ENCODE assay signal across 8 cellular contexts in genomic region chrX:119853449-119853848, GRCh38. TPM values are rescaled to one million over a fixed set of nuclear protein-coding genes. Genes with fewer than 3 reads are reported as not detected.
DNase-seq lines count a peak whose midpoint lies in the region; ATAC-seq, FAIRE-seq and TF ChIP-seq lines count a peak whose summit lies in the region.

No MANE protein-coding gene starts in this region.

- H3K4me2 ChIP-seq in A549, result peak overlapping the region; percentile 78

- H3K27me3 Mint-ChIP-seq in HFFc6 (ENCODE audit: insufficient read depth) (peaks cover 4% of the 10 kb centered on the region; the same call in 1 of the 2 replicates), MCF 10A (ENCODE audit: insufficient read depth, unreplicated experiment) (no peaks in the 10 kb centered on the region)

- H3K27ac Mint-ChIP-seq in HFFc6, result peak overlapping the region; percentile 86
- peak overlapping the region; percentile 98 for H3K27ac Mint-ChIP-seq in MCF 10A (ENCODE audit: low read depth, unreplicated experiment)

- TF ChIP-seq POLR2A in A549 (IDR thresholded peaks at IDR 0.05; ENCODE audit: low read length) (no peak), GM12892 (IDR thresholded peaks at IDR 0.05; ENCODE audit: low read depth, low read length) (no peak)

- H3K4me3 Mint-ChIP-seq in HFFc6 (peak overlapping the region; percentile 99), MCF 10A (ENCODE audit: unreplicated experiment) (peak overlapping the region; percentile 97)

- H3K4me1 ChIP-seq in A549 (no peaks in the 10 kb centered on the region), mesodermal cell (ENCODE audit: control insufficient read depth, insufficient read depth, low read length, poor library complexity, severe bottlenecking) (no peaks in the 10 kb centered on the region)

- BruUV-seq in MCF 10A (replicated peaks; lab: Mats Ljungman, UMichigan), result no TSS peak

- CTCF ChIA-PET in A549 (lab: Yijun Ruan, JAX) (interaction anchor here (0.7 to 1.5 kb wide), 3 partner anchors 17 to 100 kb away, joined by 3 to 10 read pairs (median 3); no protein-coding TSS in a partner anchor), MCF 10A (lab: Yijun Ruan, JAX) (interaction anchor here (0.6 to 0.8 kb wide), 2 partner anchors 25 to 65 kb away, joined by 3 read pairs; no protein-coding TSS in a partner anchor)

- H3K4me1 Mint-ChIP-seq in HFFc6 (ENCODE audit: low read depth) (peaks cover 14% of the 10 kb centered on the region), MCF 10A (ENCODE audit: insufficient read depth, unreplicated experiment) (no peaks in the 10 kb centered on the region)

- DNase-seq in A549 (ENCODE audit: low read depth in 1 of 2, low spot score in 1 of 2), result no peak
- no peak for DNase-seq in HFFc6
- DNase-seq in MCF 10A (ENCODE audit: unreplicated experiment), result peak; percentile 1
- DNase-seq in retina, result no peak
- DNase-seq in activated CD4-positive, CD25-positive, alpha-beta regulatory T cell treated with anti-CD3 and anti-CD28 coated beads, Interleukin-2, amount 50 U/mL, for 72 hours, result no peak
- DNase-seq in GM12892 (ENCODE audit: insufficient read length), result no peak

- peaks cover 22% of the 10 kb centered on the region for H3K36me3 ChIP-seq in mesodermal cell (ENCODE audit: control insufficient read depth, insufficient read depth, low read length)

- H3K9me3 ChIP-seq in A549 (no peaks in the 10 kb centered on the region), mesodermal cell (ENCODE audit: control insufficient read depth, low read length) (no peaks in the 10 kb centered on the region)

- FAIRE-seq in A549 (lab: Jason Lieb, UNC) (no peak), GM12892 (lab: Jason Lieb, UNC) (no peak)

- peak overlapping the region; percentile 65 to 77 for H3K27ac ChIP-seq in A549
- H3K27ac ChIP-seq in mesodermal cell (ENCODE audit: low read depth, low read length, severe bottlenecking), result no peak overlapping the region

- TF ChIP-seq EP300 in A549 (IDR thresholded peaks at IDR 0.05), result no peak

- H3K36me3 Mint-ChIP-seq in HFFc6 (ENCODE audit: low read depth) (no peaks in the 10 kb centered on the region), MCF 10A (ENCODE audit: insufficient read depth, unreplicated experiment) (peaks cover 24% of the 10 kb centered on the region)

- ATAC-seq in A549 (no peak), HG03460 (IDR thresholded peaks at IDR 0.05; ENCODE audit: unreplicated experiment) (no peak)

- POLR2A ChIA-PET in A549 (lab: Yijun Ruan, JAX) (interaction anchor here (0.5 to 2.5 kb wide), 10 partner anchors 8 to 385 kb away, joined by 3 to 40 read pairs (median 4); partner anchors contain the start of genes NDUFA1, RNF113A, RPL39 and SLC25A5), MCF 10A (lab: Yijun Ruan, JAX) (interaction anchor here (0.5 to 4.0 kb wide), 13 partner anchors 8 to 385 kb away, joined by 3 to 74 read pairs (median 4); partner anchors contain the start of genes NDUFA1, NKRF, RNF113A and RPL39)

- intact Hi-C loops in MCF 10A (cut with micrococcal nuclease), result no loop called here

- no peak for TF ChIP-seq RAD21 in A549 (conservative IDR thresholded peaks at IDR 0.05 in 1 of 2, IDR thresholded peaks at IDR 0.05 in 1 of 2)

- WGBS in A549 (ENCODE audit: missing lambda C conversion rate), result 39% methylated on average over 10 of the region's 10 CpGs
- WGBS in mesodermal cell (ENCODE audit: insufficient coverage in 2 of 2), 2 experiments, result no CpG with 5 or more reads among the region's 10 CpGs

- H3K9me3 Mint-ChIP-seq in HFFc6 (no peaks in the 10 kb centered on the region), MCF 10A (ENCODE audit: unreplicated experiment) (no peaks in the 10 kb centered on the region)

- H3K4me3 ChIP-seq in A549, result peak overlapping the region; percentile 45
- peak overlapping the region; percentile 24 for H3K4me3 ChIP-seq in mesodermal cell (ENCODE audit: extremely low read depth, insufficient read depth, low read length, poor library complexity, severe bottlenecking)

- no peak for TF ChIP-seq CTCF in A549 (IDR thresholded peaks at IDR 0.05)
- no peak for TF ChIP-seq CTCF in HFFc6 (IDR thresholded peaks at IDR 0.05)
- TF ChIP-seq CTCF in MCF 10A (IDR thresholded peaks at IDR 0.05; ENCODE audit: unreplicated experiment), result no peak

TF ChIP-seq in A549, 52 proteins besides CTCF, POLR2A, EP300 and RAD21 (continues in another document):
- no peak for TF ChIP-seq FOSL2 (IDR thresholded peaks at IDR 0.05)
- no peak for TF ChIP-seq FOSL2 (CRISPR knock-in tag; IDR thresholded peaks at IDR 0.05)
- TF ChIP-seq JUNB (IDR thresholded peaks at IDR 0.05), result no peak
- no peak for TF ChIP-seq CHD4 (IDR thresholded peaks at IDR 0.05; ENCODE audit: borderline replicate concordance)
- no peak for TF ChIP-seq SREBF2 (IDR thresholded peaks at IDR 0.05)
- no peak for TF ChIP-seq PBX3 (IDR thresholded peaks at IDR 0.05)
- no peak for TF ChIP-seq RARB (CRISPR knock-in tag; IDR thresholded peaks at IDR 0.05)
- TF ChIP-seq HOXB5 (CRISPR knock-in tag; IDR thresholded peaks at IDR 0.05), result no peak
- TF ChIP-seq E2F6 (IDR thresholded peaks at IDR 0.05; ENCODE audit: borderline replicate concordance, low read depth), result no peak
- no peak for TF ChIP-seq HOXB13 (CRISPR knock-in tag; IDR thresholded peaks at IDR 0.05; ENCODE audit: low read depth)
- no peak for TF ChIP-seq CHD2 (IDR thresholded peaks at IDR 0.05; ENCODE audit: low read length, partially characterized antibody)

RNA-seq across cellular contexts. Expression of gene UPF3B, which starts 0.7 kb away (rescaled TPM):
- 14.3 and 27.6 TPM in 2 replicates for polyA plus RNA-seq in A549 (2011; rRNA removed)
- polyA plus RNA-seq in A549 (2012; cell fraction: cytosol; rRNA removed), result 4.9 and 7.4 TPM in 2 replicates
- 2.4 and 2.6 TPM in 2 replicates for polyA plus RNA-seq in A549 (2012; cell fraction: nucleus; rRNA removed)
- polyA plus RNA-seq in A549 (2017; fragmentation: RNase III; extraction: RNeasy Plus Mini Kit Qiagen cat#74134 plus additional on column Dnase treatment), result 23.9 to 26.4 TPM (median 26.1 TPM) in 3 replicates
- polyA minus RNA-seq in A549 (2011; rRNA and poly(A)+ RNA removed), result 2.1 TPM in 2 replicates
- 1 to 10 TPM; 5.1 to 7.2 (median 6.5) TPM for total RNA-seq in HFFc6 (2021; fragmentation: NEBNext Ultra II Directional; extraction: Animal tissue kit (Norgen Biotek cat#: 25700))
- total RNA-seq in MCF 10A (2022), result 17.4 and 18.5 TPM in 2 replicates
- polyA plus RNA-seq in mesodermal cell (2013, experiment 1 of 2), result 12.9 TPM
- polyA plus RNA-seq in mesodermal cell (2013, experiment 2 of 2), result 17.4 TPM
- 26.3 TPM for polyA plus RNA-seq in GM12892 (2012; ENCODE audit: missing spikeins)

RNA-seq across cellular contexts. Expression of gene RNF113A, which starts 18.1 kb away (rescaled TPM):
- 16.5 and 18.5 TPM in 2 replicates for polyA plus RNA-seq in A549 (2011; rRNA removed)
- 17.2 and 20.6 TPM in 2 replicates for polyA plus RNA-seq in A549 (2012; cell fraction: cytosol; rRNA removed)
- polyA plus RNA-seq in A549 (2012; cell fraction: nucleus; rRNA removed), result 12.7 and 15.8 TPM in 2 replicates
- polyA plus RNA-seq in A549 (2017; fragmentation: RNase III; extraction: RNeasy Plus Mini Kit Qiagen cat#74134 plus additional on column Dnase treatment), result 17.8 to 18.6 TPM (median 18.4 TPM) in 3 replicates
- 8.6 and 9.0 TPM in 2 replicates for polyA minus RNA-seq in A549 (2011; rRNA and poly(A)+ RNA removed)
- total RNA-seq in HFFc6 (2021; fragmentation: NEBNext Ultra II Directional; extraction: Animal tissue kit (Norgen Biotek cat#: 25700)), result 10 to 100 TPM; 12.2 to 17.0 (median 14.9) TPM
- 19.0 and 23.0 TPM in 2 replicates for total RNA-seq in MCF 10A (2022)
- polyA plus RNA-seq in mesodermal cell (2013, experiment 1 of 2), result 19.0 TPM
- polyA plus RNA-seq in mesodermal cell (2013, experiment 2 of 2), result 18.1 TPM
- 24.9 TPM for polyA plus RNA-seq in GM12892 (2012; ENCODE audit: missing spikeins)

RNA-seq across cellular contexts. Expression of gene NDUFA1, which starts 18.2 kb away (rescaled TPM):
- 249 and 435 TPM in 2 replicates for polyA plus RNA-seq in A549 (2011; rRNA removed)
- polyA plus RNA-seq in A549 (2012; cell fraction: cytosol; rRNA removed), result 160 and 229 TPM in 2 replicates
- 28.0 and 57.8 TPM in 2 replicates for polyA plus RNA-seq in A549 (2012; cell fraction: nucleus; rRNA removed)
- polyA plus RNA-seq in A549 (2017; fragmentation: RNase III; extraction: RNeasy Plus Mini Kit Qiagen cat#74134 plus additional on column Dnase treatment), result 432 to 469 TPM (median 449 TPM) in 3 replicates
- polyA minus RNA-seq in A549 (2011; rRNA and poly(A)+ RNA removed), result 45.5 and 52.3 TPM in 2 replicates
- total RNA-seq in HFFc6 (2021; fragmentation: NEBNext Ultra II Directional; extraction: Animal tissue kit (Norgen Biotek cat#: 25700)), result 100 to 1,000 TPM in 2 of 6 experiments, 10 to 100 TPM in 4; 70.0 to 114 (median 97.1) TPM
- 76.7 and 82.8 TPM in 2 replicates for total RNA-seq in MCF 10A (2022)
- 102 TPM for polyA plus RNA-seq in mesodermal cell (2013, experiment 1 of 2)
- polyA plus RNA-seq in mesodermal cell (2013, experiment 2 of 2), result 103 TPM
- 298 TPM for polyA plus RNA-seq in GM12892 (2012; ENCODE audit: missing spikeins)

RNA-seq across cellular contexts. Expression of gene AKAP14, which starts 42.2 kb away (rescaled TPM):
- polyA plus RNA-seq in A549 (2011; rRNA removed) (0.09 TPM in 1 of 2 replicates, not detected in the other), A549 (2017; fragmentation: RNase III; extraction: RNeasy Plus Mini Kit Qiagen cat#74134 plus additional on column Dnase treatment) (not detected in 3 replicates)
- not detected in 2 replicates for polyA plus RNA-seq in A549 (2012; cell fraction: cytosol; rRNA removed)
- polyA plus RNA-seq in A549 (2012; cell fraction: nucleus; rRNA removed), result not detected in 2 replicates
- polyA minus RNA-seq in A549 (2011; rRNA and poly(A)+ RNA removed), result not detected in 2 replicates
- total RNA-seq in HFFc6 (2021; fragmentation: NEBNext Ultra II Directional; extraction: Animal tissue kit (Norgen Biotek cat#: 25700)), result not detected
- total RNA-seq in MCF 10A (2022), result not detected in 2 replicates
- 0.29 TPM for polyA plus RNA-seq in mesodermal cell (2013, experiment 1 of 2)
- polyA plus RNA-seq in mesodermal cell (2013, experiment 2 of 2), result not detected
- polyA plus RNA-seq in GM12892 (2012; ENCODE audit: missing spikeins), result not detected
